Comparison of ENCODE assay signal across 8 cellular contexts in the genomic region with DNA sequence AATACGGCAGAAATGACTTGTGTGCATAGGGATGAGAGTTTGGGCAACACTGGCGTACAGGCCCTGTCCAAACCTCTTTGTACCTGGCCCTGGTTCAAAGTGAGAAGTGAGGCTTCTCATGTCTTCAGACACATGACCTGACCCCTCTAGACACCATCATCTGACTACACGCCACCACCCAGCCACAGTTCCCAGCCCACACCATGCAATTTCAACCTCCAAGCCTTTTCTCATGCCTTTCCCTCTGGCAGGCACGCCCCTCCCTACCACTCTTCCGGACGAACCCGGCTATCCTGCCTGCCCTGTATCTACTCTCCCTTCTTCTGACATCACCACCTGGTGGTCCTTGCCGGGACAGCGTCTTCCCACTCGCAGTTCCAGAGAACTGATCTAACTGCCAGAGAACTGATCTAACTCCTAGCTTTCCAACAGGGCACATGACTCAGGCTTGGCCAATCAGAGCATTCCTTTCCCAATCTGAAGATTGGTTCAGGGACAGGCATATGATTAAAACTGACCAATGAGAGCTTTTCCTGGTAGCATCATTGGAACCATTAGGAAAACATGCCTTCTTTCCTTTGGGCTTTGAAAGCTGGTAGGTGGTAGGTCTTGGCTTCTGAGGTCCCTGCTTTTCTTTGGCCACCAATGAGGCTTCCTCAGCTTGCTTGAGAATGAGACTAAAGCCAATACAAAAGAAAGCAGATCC. TPM values are rescaled to one million over a fixed set of nuclear protein-coding genes. Genes with fewer than 3 reads are reported as not detected.
A peak's percentile ranks its signal among the peaks of the same experiment; 100 is the strongest.
DNase-seq lines count a peak whose midpoint lies in the region; ATAC-seq and TF ChIP-seq lines count a peak whose summit lies in the region.

No MANE protein-coding gene starts in this region.

- TF ChIP-seq CTCF in CD14-positive monocyte (IDR thresholded peaks at IDR 0.05), result peak; percentile 51
- TF ChIP-seq CTCF in osteocyte (IDR thresholded peaks at IDR 0.05), result peak; percentile 57

- H3K36me3 Mint-ChIP-seq in CD14-positive monocyte, result no peaks in the 10 kb centered on the region
- peaks cover 9 to 11% of the 10 kb centered on the region in 2 donors for H3K36me3 Mint-ChIP-seq in activated T-cell treated with anti-CD3 and anti-CD28 coated beads, Interleukin-2, amount 50 U/mL, for 72 hours (ENCODE audit: insufficient read depth in 2 of 2)
- no peaks in the 10 kb centered on the region for H3K36me3 Mint-ChIP-seq in osteocyte (ENCODE audit: unreplicated experiment)

- ATAC-seq in GM18867 (IDR thresholded peaks at IDR 0.05; ENCODE audit: unreplicated experiment) (peak; percentile 41), HG03280 (IDR thresholded peaks at IDR 0.05; ENCODE audit: unreplicated experiment) (peak; percentile 48)
- peak; percentile 52 to 55 for ATAC-seq in activated T-cell treated with anti-CD3 and anti-CD28 coated beads, Interleukin-2, amount 50 U/mL, for 72 hours (replicated peaks in 1 of 2)

- intact Hi-C loops in CD14-positive monocyte (cut with micrococcal nuclease), result loop anchor here in 1 of 2 donors (5.0 kb wide), 1 partner anchor 198 kb away; no protein-coding TSS in a partner anchor

- H3K4me1 Mint-ChIP-seq in CD14-positive monocyte, result peaks cover 27% of the 10 kb centered on the region
- H3K4me1 Mint-ChIP-seq in activated T-cell treated with anti-CD3 and anti-CD28 coated beads, Interleukin-2, amount 50 U/mL, for 72 hours (ENCODE audit: low read depth), result peaks cover 47% of the 10 kb centered on the region
- peaks cover 3% of the 10 kb centered on the region for H3K4me1 Mint-ChIP-seq in osteocyte (ENCODE audit: unreplicated experiment)

- peaks cover 5 to 14% (median 9%) of the 10 kb centered on the region in 7 donors for H3K9me3 Mint-ChIP-seq in CD14-positive monocyte
- H3K9me3 Mint-ChIP-seq in activated T-cell treated with anti-CD3 and anti-CD28 coated beads, Interleukin-2, amount 50 U/mL, for 72 hours, result peaks cover 4 to 6% of the 10 kb centered on the region in 2 donors
- H3K9me3 Mint-ChIP-seq in osteocyte (ENCODE audit: unreplicated experiment), result peaks cover 7% of the 10 kb centered on the region

- H3K27me3 Mint-ChIP-seq in CD14-positive monocyte (ENCODE audit: low read depth in 3 of 3), result peaks cover 0 to 6% (median 5%) of the 10 kb centered on the region in 3 donors
- no peaks in the 10 kb centered on the region for H3K27me3 Mint-ChIP-seq in activated T-cell treated with anti-CD3 and anti-CD28 coated beads, Interleukin-2, amount 50 U/mL, for 72 hours (ENCODE audit: low read depth)
- H3K27me3 Mint-ChIP-seq in osteocyte (ENCODE audit: unreplicated experiment), result peaks cover 6% of the 10 kb centered on the region

- H3K27ac Mint-ChIP-seq in CD14-positive monocyte, result no peak overlapping the region
- H3K27ac Mint-ChIP-seq in activated T-cell treated with anti-CD3 and anti-CD28 coated beads, Interleukin-2, amount 50 U/mL, for 72 hours, result no peak overlapping the region
- H3K27ac Mint-ChIP-seq in osteocyte (ENCODE audit: unreplicated experiment), result no peak overlapping the region

- DNase-seq in CD14-positive monocyte (ENCODE audit: low spot score), result peak; percentile 60
- peak; percentile 74 for DNase-seq in NOMO-1 treated with DMSO at 0.1 percent for 48 hours (lab: John Stamatoyannopoulos, UW; ENCODE audit: unreplicated experiment)
- peak; percentile 60 to 63 for DNase-seq in activated T-cell treated with anti-CD3 and anti-CD28 coated beads, Interleukin-2, amount 50 U/mL, for 72 hours
- DNase-seq in globus pallidus (ENCODE audit: low spot score), result peak; percentile 66
- no peak for DNase-seq in osteocyte (ENCODE audit: extremely low spot score, unreplicated experiment)
- DNase-seq in KG1 (lab: John Stamatoyannopoulos, UW), result no peak

- no peak overlapping the region for H3K4me3 Mint-ChIP-seq in CD14-positive monocyte
- no peak overlapping the region for H3K4me3 Mint-ChIP-seq in activated T-cell treated with anti-CD3 and anti-CD28 coated beads, Interleukin-2, amount 50 U/mL, for 72 hours
- no peak overlapping the region for H3K4me3 Mint-ChIP-seq in osteocyte (ENCODE audit: unreplicated experiment)

RNA-seq across cellular contexts. Expression of a gene that starts 27.0 kb away (rescaled TPM):
- 1 to 10 TPM; 1.0 to 1.7 TPM for polyA plus RNA-seq in CD14-positive monocyte
- 100 to 1,000 TPM; 155 to 166 TPM for total RNA-seq in activated T-cell treated with anti-CD3 and anti-CD28 coated beads, Interleukin-2, amount 50 U/mL, for 72 hours
- total RNA-seq in osteocyte, result 0.34 and 0.40 TPM in 2 replicates

Comparison
In these comparisons a context has a peak if more than half of its experiments do, and no peak if none do; other contexts are left out.
1. DNase-seq: peak in CD14-positive monocyte (single experiment), NOMO-1 treated with DMSO at 0.1 percent for 48 hours (single experiment), activated T-cell treated with anti-CD3 and anti-CD28 coated beads, Interleukin-2, amount 50 U/mL, for 72 hours (2 of 2) and globus pallidus (single experiment); none in osteocyte (single experiment) and KG1 (single experiment).
2. RNA of a gene that starts 27.0 kb away (total RNA-seq): 155 to 166 TPM in activated T-cell treated with anti-CD3 and anti-CD28 coated beads, Interleukin-2, amount 50 U/mL, for 72 hours; 0.34 to 0.40 TPM in osteocyte; every median in the first group is over 100 times any median in the second.
3. Peak in every context shown above with its lines, with median percentiles within 50 percentile points of each other: ATAC-seq.